1 cellular context compared by ENCODE assay signal in genomic region chrX:136725446-136726104, GRCh38.
A peak's percentile ranks its signal among the peaks of the same experiment; 100 is the strongest.
TF ChIP-seq lines count a peak whose summit lies in the region.

No MANE protein-coding gene starts in this region.

TF ChIP-seq in HEK293, 187 proteins besides CTCF, POLR2A, EP300 and RAD21 (continued from another document):
- TF ChIP-seq ZNF518A (tag by site-specific recombination; conservative IDR thresholded peaks at IDR 0.05; ENCODE audit: low read depth): 0 out of 2 replicates have a peak, but pooled peaks have one; percentile 11
- TF ChIP-seq PRDM6 (tag by site-specific recombination; IDR thresholded peaks at IDR 0.05): peak; percentile 45; the same call in 1 of the 2 replicates
- TF ChIP-seq ZNF335 (tag by site-specific recombination; conservative IDR thresholded peaks at IDR 0.05): 0 out of 2 replicates have a peak, but pooled peaks have one; percentile 20
- peak; percentile 21; the same call in 1 of the 2 replicates for TF ChIP-seq FEZF1 (tag by site-specific recombination; IDR thresholded peaks at IDR 0.05)
- TF ChIP-seq ZSCAN16 (tag by site-specific recombination; IDR thresholded peaks at IDR 0.05): no peak
- no peak for TF ChIP-seq ZNF513 (tag by site-specific recombination; IDR thresholded peaks at IDR 0.05)
